ENCODE assay signal across 2 cellular contexts in the genomic region with DNA sequence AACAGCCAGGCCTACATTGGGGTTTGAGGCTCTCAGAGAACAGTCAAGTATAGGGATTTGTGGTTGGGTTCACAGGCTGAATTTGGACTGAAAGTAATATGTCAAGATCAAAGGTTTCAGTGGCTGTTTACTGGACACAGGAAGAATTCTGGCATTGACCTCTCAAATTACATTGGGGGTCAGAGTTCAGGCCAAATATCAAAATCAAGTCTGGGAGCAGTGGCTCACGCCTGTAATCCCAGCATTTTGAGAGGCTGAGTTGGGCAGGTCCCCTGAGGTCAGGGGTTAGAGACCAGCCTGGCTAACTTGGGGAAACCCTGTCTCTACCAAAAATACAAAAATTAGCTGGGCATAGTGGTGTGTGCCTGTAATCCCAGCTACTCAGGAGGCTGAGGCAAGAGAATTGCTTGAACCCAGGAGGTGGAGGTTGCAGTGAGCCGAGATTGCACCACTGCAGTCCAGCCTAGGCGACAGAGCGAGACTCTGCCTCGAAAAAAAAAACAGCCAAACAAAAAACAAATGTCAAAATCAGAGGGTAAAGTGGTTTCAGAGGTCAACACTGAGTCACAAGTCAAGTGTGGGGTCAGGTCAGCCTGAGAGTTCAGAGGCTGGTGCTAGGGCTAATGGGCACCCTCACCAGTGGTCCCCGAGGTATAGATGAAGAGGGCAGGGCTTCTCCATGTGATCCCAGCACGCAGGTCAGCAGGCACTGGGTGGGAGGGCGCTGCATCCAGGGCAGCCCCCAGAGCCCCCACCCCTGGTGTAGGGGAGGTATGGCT.
A peak's percentile ranks its signal among the peaks of the same experiment; 100 is the strongest.
TF ChIP-seq lines count a peak whose summit lies in the region.

No MANE protein-coding gene starts in this region.

TF ChIP-seq in IMR-90, 13 proteins besides CTCF, POLR2A, EP300 and RAD21:
- no peak for TF ChIP-seq BHLHE40 (IDR thresholded peaks at IDR 0.05; ENCODE audit: low read depth, low read length)
- TF ChIP-seq NFE2L2 (IDR thresholded peaks at IDR 0.05; ENCODE audit: low read depth, low read length), result no peak

TF ChIP-seq in GM12878, 131 proteins besides CTCF, POLR2A, EP300 and RAD21:
- TF ChIP-seq NR2F1 (conservative IDR thresholded peaks at IDR 0.05) (0 out of 2 replicates have a peak, but pooled peaks have one; percentile 14), HDGF (IDR thresholded peaks at IDR 0.05) (no peak)
TF ChIP-seq in GM12878: peak in this region for 1.
